ENCODE assay signal across 15 cellular contexts in the genomic region with DNA sequence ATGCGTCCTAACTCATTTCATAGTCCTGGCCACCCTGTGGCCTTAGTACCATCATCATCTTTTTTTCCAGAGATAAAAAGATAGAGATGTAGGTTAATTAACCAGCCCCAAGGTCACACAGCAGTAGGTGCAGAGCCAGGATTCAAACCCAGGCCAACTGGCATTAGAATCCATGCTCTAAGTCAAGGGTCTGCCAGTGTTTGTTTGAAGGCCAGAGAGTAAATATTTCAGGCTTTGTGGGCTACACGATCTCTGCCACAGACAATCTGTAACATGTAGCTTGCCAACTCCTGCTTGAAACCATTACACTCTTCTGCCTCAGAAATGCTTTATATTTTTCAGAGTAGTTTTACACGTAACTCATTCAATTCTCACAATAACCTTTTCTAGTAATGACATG.
DNase-seq lines count a peak whose midpoint lies in the region; ATAC-seq and TF ChIP-seq lines count a peak whose summit lies in the region.
"Had no signal": no experiment of that assay in that cellular context is flagged by ENCODE, and none has a peak within 500 bp of the region (broad histone marks: within the 10 kb centered on the region; RNA-seq: fewer than 3 reads in every experiment).

No MANE protein-coding gene starts in this region.

- H2BK15ac ChIP-seq in IMR-90 (ENCODE audit: low read depth, low read length) (no peak overlapping the region), mesenchymal stem cell (ENCODE audit: low read depth, poor library complexity, severe bottlenecking) (no peak overlapping the region)

- no peaks in the 10 kb centered on the region for H4K20me1 ChIP-seq in IMR-90 (ENCODE audit: insufficient read depth, low read length)

- POLR2A ChIA-PET in IMR-90 (lab: Charles Lee; ENCODE audit: unreplicated experiment): no interaction called here

- H2BK120ac ChIP-seq in IMR-90 (ENCODE audit: low read depth, low read length) (no peak overlapping the region; the same call in 1 of the 2 replicates), mesenchymal stem cell (ENCODE audit: low read depth, low read length) (no peak overlapping the region)

- CTCF ChIA-PET in IMR-90 (lab: Yijun Ruan, JAX): interaction anchor here (0.6 to 1.1 kb wide), 4 partner anchors 21 to 302 kb away, joined by 3 to 6 read pairs (median 4); no protein-coding TSS in a partner anchor

- H3K9ac ChIP-seq in IMR-90 (ENCODE audit: low read depth, low read length) (no peak overlapping the region), mesenchymal stem cell (ENCODE audit: low read length) (no peak overlapping the region)

- H3K23ac ChIP-seq in IMR-90 (ENCODE audit: low read depth, low read length): no peak overlapping the region
- H3K23ac ChIP-seq in mesenchymal stem cell (ENCODE audit: low read length in 2 of 2): no peak overlapping the region

- H3K4me3 ChIP-seq in heart right ventricle: no peak overlapping the region
- H3K4me3 ChIP-seq in IMR-90 (ENCODE audit: insufficient read depth, low read depth, low read length): no peak overlapping the region
- H3K4me3 ChIP-seq in mesenchymal stem cell (ENCODE audit: insufficient read depth in 1 of 2, low read depth in 1 of 2, low read length in 2 of 2): no peak overlapping the region
- no peak overlapping the region for H3K4me3 ChIP-seq in body of pancreas
- H3K4me3 ChIP-seq: HAP-1 had no signal

- WGBS in heart right ventricle, 2 donors: 61 to 63% methylated on average over 3 of the region's 3 CpGs
- WGBS in IMR-90 (ENCODE audit: extremely low coverage in 2 of 2, insufficient read length in 1 of 2), 2 experiments: no CpG with 5 or more reads among the region's 3 CpGs
- WGBS in mesenchymal stem cell: 95% methylated on average over 2 of the region's 3 CpGs
- 64 to 66% methylated on average over 3 of the region's 3 CpGs for WGBS in body of pancreas, 2 donors

- no peaks in the 10 kb centered on the region for H3K36me3 ChIP-seq in heart right ventricle
- H3K36me3 ChIP-seq in IMR-90 (ENCODE audit: control insufficient read depth, insufficient read depth, low read length): no peaks in the 10 kb centered on the region
- H3K36me3 ChIP-seq in mesenchymal stem cell (ENCODE audit: control insufficient read depth in 1 of 2, insufficient read depth in 2 of 2, low read depth in 1 of 2, low read length in 2 of 2): no peaks in the 10 kb centered on the region
- no peaks in the 10 kb centered on the region for H3K36me3 ChIP-seq in body of pancreas (replicated peaks in 1 of 2; ENCODE audit: insufficient read depth in 1 of 2, low read depth in 2 of 2)
- H3K36me3 ChIP-seq: BE2C, HAP-1 had no signal

- H3K4me1 ChIP-seq in heart right ventricle: peaks cover 0 to 27% (median 4%) of the 10 kb centered on the region in 9 donors
- H3K4me1 ChIP-seq in IMR-90 (ENCODE audit: control insufficient read depth, insufficient read depth, low read length): peaks cover 10% of the 10 kb centered on the region
- H3K4me1 ChIP-seq in mesenchymal stem cell (ENCODE audit: control insufficient read depth, insufficient read depth, low read depth, low read length): peaks cover 10% of the 10 kb centered on the region
- no peaks in the 10 kb centered on the region for H3K4me1 ChIP-seq in body of pancreas

- TF ChIP-seq CTCF in heart right ventricle (IDR thresholded peaks at IDR 0.05): no peak
- TF ChIP-seq CTCF in IMR-90 (conservative IDR thresholded peaks at IDR 0.05; ENCODE audit: low read depth, low read length): no peak
- no peak for TF ChIP-seq CTCF in body of pancreas (IDR thresholded peaks at IDR 0.05)

- no peak overlapping the region for H2AK9ac ChIP-seq in IMR-90 (replicated peaks; ENCODE audit: low read depth, low read length, poor library complexity)

- no peak overlapping the region for H3K18ac ChIP-seq in IMR-90 (ENCODE audit: low read depth, low read length)
- H3K18ac ChIP-seq in mesenchymal stem cell (ENCODE audit: low read depth in 1 of 2, low read length in 2 of 2): no peak overlapping the region

- H3K14ac ChIP-seq in IMR-90 (replicated peaks; ENCODE audit: low read depth, low read length): no peak overlapping the region
- no peak overlapping the region for H3K14ac ChIP-seq in mesenchymal stem cell (ENCODE audit: low read length in 2 of 2)

- in situ Hi-C loops in IMR-90 (cut with MboI; ENCODE audit: low sequenced_read_pairs): no loop called here

- peak overlapping the region; percentile 40; the same call in 1 of the 2 replicates for H2BK20ac ChIP-seq in IMR-90 (ENCODE audit: low read depth, low read length)

- H3K9me3 ChIP-seq in heart right ventricle (no peaks in the 10 kb centered on the region), IMR-90 (ENCODE audit: control insufficient read depth, insufficient read depth, low read length) (no peaks in the 10 kb centered on the region), mesenchymal stem cell (ENCODE audit: control insufficient read depth, low read length) (no peaks in the 10 kb centered on the region), body of pancreas (no peaks in the 10 kb centered on the region)
- H3K9me3 ChIP-seq: BE2C, HAP-1 had no signal

- H4K8ac ChIP-seq in IMR-90 (ENCODE audit: low read depth in 2 of 2, low read length in 2 of 2) (no peak overlapping the region), mesenchymal stem cell (ENCODE audit: low read length) (no peak overlapping the region)

- H3K56ac ChIP-seq in IMR-90 (ENCODE audit: extremely low read depth, insufficient read depth, low read length): no peak overlapping the region

- DNase-seq in heart right ventricle: no peak
- no peak for DNase-seq in Right ventricle myocardium inferior (ENCODE audit: missing footprints)
- DNase-seq in IMR-90: no peak
- DNase-seq in NCI-H69 (lab: John Stamatoyannopoulos, UW): peak; percentile 37
- DNase-seq in mesenchymal stem cell: no peak
- DNase-seq in body of pancreas: no peak
- no peak for DNase-seq in midbrain (lab: John Stamatoyannopoulos, UW)
- DNase-seq in NCI-H2081 treated with DMSO at 0.1 percent for 48 hours (lab: John Stamatoyannopoulos, UW): no peak
- DNase-seq: BE2C; CD4-positive, alpha-beta memory T cell; DMS153; DMS79 treated with DMSO at 0.1 percent for 48 hours; EL had no signal

- no peak overlapping the region for H2BK5ac ChIP-seq in IMR-90 (ENCODE audit: low read depth, low read length, poor library complexity, severe bottlenecking)
- no peak overlapping the region for H2BK5ac ChIP-seq in mesenchymal stem cell (ENCODE audit: low read depth, low read length, poor library complexity, severe bottlenecking)

- H2AK5ac ChIP-seq in IMR-90 (ENCODE audit: low read depth, low read length) (no peak overlapping the region), mesenchymal stem cell (ENCODE audit: low read length, severe bottlenecking) (peak overlapping the region; percentile 79)

- H4K5ac ChIP-seq in IMR-90 (ENCODE audit: low read depth, low read length): no peak overlapping the region

- H3K27ac ChIP-seq in heart right ventricle (peak overlapping the region in 7 of 10 donors; percentile 18 to 51 (median 32)), IMR-90 (ENCODE audit: insufficient read depth, low read length) (no peak overlapping the region), mesenchymal stem cell (ENCODE audit: low read length, poor library complexity, severe bottlenecking) (no peak overlapping the region), body of pancreas (no peak overlapping the region)
- H3K27ac ChIP-seq: C4-2B had no signal

- H3K9me1 ChIP-seq in IMR-90 (ENCODE audit: insufficient read depth, low read length): peaks cover 11% of the 10 kb centered on the region

- dilution Hi-C loops in IMR-90 (cut with HindIII; ENCODE audit: low sequenced_read_pairs, unreplicated experiment): no loop called here

- no peak for TF ChIP-seq RAD21 in IMR-90 (IDR thresholded peaks at IDR 0.05; ENCODE audit: low read length)

- H2AFZ ChIP-seq in IMR-90 (replicated peaks; ENCODE audit: low read length, poor library complexity): no peak overlapping the region
- H2AFZ ChIP-seq in mesenchymal stem cell (ENCODE audit: low read depth, low read length): no peak overlapping the region

- H4K91ac ChIP-seq in IMR-90 (ENCODE audit: insufficient read depth, low read depth, low read length): no peak overlapping the region
- no peak overlapping the region for H4K91ac ChIP-seq in mesenchymal stem cell (ENCODE audit: low read length)

- H3K4me2 ChIP-seq in IMR-90 (ENCODE audit: low read depth, low read length): no peak overlapping the region
- no peak overlapping the region for H3K4me2 ChIP-seq in mesenchymal stem cell (ENCODE audit: low read length, poor library complexity, severe bottlenecking)

- peak in 1 of 8 donors; percentile 5 for ATAC-seq in heart right ventricle
- ATAC-seq in Right ventricle myocardium inferior: no peak
- ATAC-seq in IMR-90 (ENCODE audit: low read depth): no peak
- ATAC-seq in body of pancreas: no peak

- peaks cover 0 to 4% of the 10 kb centered on the region in 2 experiments; a peak in 2 of 4 replicates for H3K79me1 ChIP-seq in IMR-90 (ENCODE audit: low read depth in 1 of 2, low read length in 2 of 2)
- peaks cover 10% of the 10 kb centered on the region for H3K79me1 ChIP-seq in mesenchymal stem cell (replicated peaks; ENCODE audit: low read length, poor library complexity, severe bottlenecking)

- no peak overlapping the region for H2BK12ac ChIP-seq in mesenchymal stem cell (ENCODE audit: low read length in 2 of 2)

- H3K4ac ChIP-seq in IMR-90 (ENCODE audit: low read depth, low read length) (no peak overlapping the region), mesenchymal stem cell (ENCODE audit: low read depth in 1 of 2, low read length in 2 of 2) (no peak overlapping the region)

- BruUV-seq in IMR-90 (replicated peaks; lab: Mats Ljungman, UMichigan): no TSS peak

- no peaks in the 10 kb centered on the region for H3K27me3 ChIP-seq in heart right ventricle
- H3K27me3 ChIP-seq in IMR-90 (ENCODE audit: control insufficient read depth, insufficient read depth, low read length): no peaks in the 10 kb centered on the region
- H3K27me3 ChIP-seq in mesenchymal stem cell (ENCODE audit: control insufficient read depth in 1 of 2, insufficient read depth in 1 of 2, low read length in 2 of 2): no peaks in the 10 kb centered on the region
- H3K27me3 ChIP-seq in body of pancreas: no peaks in the 10 kb centered on the region
- H3K27me3 ChIP-seq: BE2C had no signal

- intact Hi-C loops in heart right ventricle (cut with DNase I): loop anchor here in 2 of 10 donors (10.0 kb wide), 3 partner anchors 86 to 446 kb away; no protein-coding TSS in a partner anchor
- intact Hi-C loops in Right ventricle myocardium inferior (cut with DNase I): no loop called here
- intact Hi-C loops in IMR-90 (cut with micrococcal nuclease): no loop called here
- intact Hi-C loops in body of pancreas (cut with DNase I): no loop called here

- TF ChIP-seq POLR2A in IMR-90 (IDR thresholded peaks at IDR 0.05; ENCODE audit: low read depth, low read length) (no peak), body of pancreas (IDR thresholded peaks at IDR 0.05) (no peak)

TF ChIP-seq in IMR-90, 13 proteins besides CTCF, POLR2A, EP300 and RAD21 (continues in another document):
- TF ChIP-seq NFE2L2 (IDR thresholded peaks at IDR 0.05; ENCODE audit: low read depth, low read length): no peak

Comparison
In these comparisons a context has a peak if more than half of its experiments do, and no peak if none do; other contexts are left out.
1. H3K27ac ChIP-seq: peak in heart right ventricle (7 of 10); none in IMR-90 (single experiment), mesenchymal stem cell (single experiment) and body of pancreas (0 of 4).